ENCODE assay signal across 1 cellular context in genomic region chr9:135512241-135512603, GRCh38.
TF ChIP-seq lines count a peak whose summit lies in the region.

No MANE protein-coding gene starts in this region.

TF ChIP-seq in HCT116, 20 proteins besides CTCF, POLR2A, EP300 and RAD21 (continued from another document):
- TF ChIP-seq REST (IDR thresholded peaks at IDR 0.05; ENCODE audit: low read depth) (no peak), ELF1 (IDR thresholded peaks at IDR 0.05; ENCODE audit: borderline replicate concordance, low read depth) (no peak), MAX (IDR thresholded peaks at IDR 0.05) (no peak), ZNF274 (IDR thresholded peaks at IDR 0.05; ENCODE audit: low read depth, low read length) (no peak), EZH2phosphoT487 (IDR thresholded peaks at IDR 0.05; ENCODE audit: borderline replicate concordance) (no peak), CEBPB (IDR thresholded peaks at IDR 0.05; ENCODE audit: low read depth) (no peak), SRF (IDR thresholded peaks at IDR 0.05; ENCODE audit: low read depth) (no peak), JUND (IDR thresholded peaks at IDR 0.05) (no peak), POLR2AphosphoS5 (IDR thresholded peaks at IDR 0.05; ENCODE audit: low read depth, low read length) (no peak), ATF3 (IDR thresholded peaks at IDR 0.05) (no peak), SP1 (IDR thresholded peaks at IDR 0.05; ENCODE audit: low read depth) (no peak), CBX3 (IDR thresholded peaks at IDR 0.05; ENCODE audit: low read depth) (no peak), ZFX (IDR thresholded peaks at IDR 0.05) (no peak), EZH2 (IDR thresholded peaks at IDR 0.05) (no peak), EGR1 (IDR thresholded peaks at IDR 0.05; ENCODE audit: low read depth) (no peak)
